In genomic region chr3:15506571-15506970, GRCh38 we compare ENCODE assay signal across 29 cellular contexts. TPM values are rescaled to one million over a fixed set of nuclear protein-coding genes. Genes with fewer than 3 reads are reported as not detected.
DNase-seq lines count a peak whose midpoint lies in the region.
"Had no signal": no experiment of that assay in that cellular context is flagged by ENCODE, and none has a peak within 500 bp of the region (broad histone marks: within the 10 kb centered on the region; RNA-seq: fewer than 3 reads in every experiment).

No MANE protein-coding gene starts in this region.

- H3K27ac Mint-ChIP-seq in immature natural killer cell = peak overlapping the region in 4 of 6 donors; percentile 3 to 29 (median 22)
- no peak overlapping the region for H3K27ac Mint-ChIP-seq in activated CD4-positive, alpha-beta memory T cell treated with anti-CD3 and anti-CD28 coated beads for 36 hours
- H3K27ac Mint-ChIP-seq: B cell; CD14-positive monocyte; CD4-positive, alpha-beta T cell; CD4-positive, CD25-positive, alpha-beta regulatory T cell; CD8-positive, alpha-beta T cell had no signal

- H3K27me3 Mint-ChIP-seq in immature natural killer cell (ENCODE audit: low read depth in 3 of 3) = peaks cover 0 to 2% (median 0%) of the 10 kb centered on the region in 3 donors
- no peaks in the 10 kb centered on the region for H3K27me3 Mint-ChIP-seq in activated CD4-positive, alpha-beta memory T cell treated with anti-CD3 and anti-CD28 coated beads for 36 hours
- H3K27me3 Mint-ChIP-seq: B cell; CD4-positive, alpha-beta memory T cell; CD4-positive, alpha-beta T cell; CD4-positive, CD25-positive, alpha-beta regulatory T cell had no signal

- H3K36me3 Mint-ChIP-seq in immature natural killer cell = peaks cover 0 to 5% (median 0%) of the 10 kb centered on the region in 3 donors
- H3K36me3 Mint-ChIP-seq in activated CD4-positive, alpha-beta memory T cell treated with anti-CD3 and anti-CD28 coated beads for 36 hours = no peaks in the 10 kb centered on the region
- H3K36me3 Mint-ChIP-seq: CD14-positive monocyte; CD4-positive, CD25-positive, alpha-beta regulatory T cell; CD8-positive, alpha-beta memory T cell; CD8-positive, alpha-beta T cell had no signal

- peaks cover 45 to 58% of the 10 kb centered on the region in 2 donors for H3K4me1 Mint-ChIP-seq in immature natural killer cell
- H3K4me1 Mint-ChIP-seq in activated CD4-positive, alpha-beta memory T cell treated with anti-CD3 and anti-CD28 coated beads for 36 hours (ENCODE audit: low read depth) = peaks cover 6% of the 10 kb centered on the region
- H3K4me1 Mint-ChIP-seq: B cell had no signal

- H3K9me3 Mint-ChIP-seq in immature natural killer cell = no peaks in the 10 kb centered on the region
- no peaks in the 10 kb centered on the region for H3K9me3 Mint-ChIP-seq in activated CD4-positive, alpha-beta memory T cell treated with anti-CD3 and anti-CD28 coated beads for 36 hours
- H3K9me3 Mint-ChIP-seq: CD4-positive, alpha-beta memory T cell; CD4-positive, alpha-beta T cell; CD4-positive, CD25-positive, alpha-beta regulatory T cell; CD8-positive, alpha-beta memory T cell; CD8-positive, alpha-beta T cell had no signal

- peak; percentile 39 for DNase-seq in activated effector memory CD4-positive, alpha-beta T cell treated with anti-CD3 and anti-CD28 coated beads, Interleukin-2, amount 50 U/mL, for 16 hours
- no peak for DNase-seq in activated effector memory CD4-positive, alpha-beta T cell treated with Interleukin-2 at 50 U/mL for 16 hours
- DNase-seq in immature natural killer cell = no peak
- peak; percentile 55 for DNase-seq in mesenteric fat pad (ENCODE audit: low spot score)
- no peak for DNase-seq in activated CD4-positive, alpha-beta memory T cell treated with anti-CD3 and anti-CD28 coated beads for 36 hours
- no peak for DNase-seq in amniotic stem cell (lab: John Stamatoyannopoulos, UW)
- DNase-seq: 8988T; ACHN; AML-193; BE2C; C1 segment of cervical spinal cord; Caco-2; Calu3; CD4-positive, alpha-beta memory T cell; CD4-positive, alpha-beta T cell; CD4-positive, CD25-positive, alpha-beta regulatory T cell; CD8-positive, alpha-beta memory T cell; CD8-positive, alpha-beta T cell; COR-L47; DMS 273 treated with DMSO at 0.1 percent for 48 hours; DMS153; DMS53; DMS79; DMS79 treated with DMSO at 0.1 percent for 48 hours; DND-41; EL had no signal

- intact Hi-C loops in activated CD4-positive, alpha-beta memory T cell treated with anti-CD3 and anti-CD28 coated beads for 36 hours (cut with micrococcal nuclease) = no loop called here

- no peak overlapping the region for H3K4me3 Mint-ChIP-seq in immature natural killer cell
- no peak overlapping the region for H3K4me3 Mint-ChIP-seq in activated CD4-positive, alpha-beta memory T cell treated with anti-CD3 and anti-CD28 coated beads for 36 hours
- H3K4me3 Mint-ChIP-seq: B cell; CD14-positive monocyte; CD4-positive, alpha-beta memory T cell; CD4-positive, alpha-beta T cell; CD4-positive, CD25-positive, alpha-beta regulatory T cell; CD8-positive, alpha-beta memory T cell; CD8-positive, alpha-beta T cell had no signal

- POLR2A ChIA-PET in activated CD4-positive, alpha-beta memory T cell treated with anti-CD3 and anti-CD28 coated beads for 36 hours (lab: Charles Lee) = no interaction called here

- CTCF ChIA-PET in activated CD4-positive, alpha-beta memory T cell treated with anti-CD3 and anti-CD28 coated beads for 36 hours (lab: Charles Lee) = no interaction called here

RNA-seq across cellular contexts. Expression of gene COLQ, which starts 14.9 kb away (rescaled TPM):
- polyA plus RNA-seq in immature natural killer cell = 10 to 100 TPM; 13.3 to 27.8 (median 18.8) TPM
- 0.74 TPM for total RNA-seq in mesenteric fat pad
- total RNA-seq in activated CD4-positive, alpha-beta memory T cell treated with anti-CD3 and anti-CD28 coated beads for 36 hours = 1 to 10 TPM; 1.4 to 1.5 TPM
- total RNA-seq: A172, Caco-2 had no signal

Comparison
In these comparisons a context has a peak if more than half of its experiments do, and no peak if none do; other contexts are left out.
1. DNase-seq: peak in activated effector memory CD4-positive, alpha-beta T cell treated with anti-CD3 and anti-CD28 coated beads, Interleukin-2, amount 50 U/mL, for 16 hours (single experiment) and mesenteric fat pad (single experiment); none in activated effector memory CD4-positive, alpha-beta T cell treated with Interleukin-2 at 50 U/mL for 16 hours (single experiment), immature natural killer cell (0 of 3), activated CD4-positive, alpha-beta memory T cell treated with anti-CD3 and anti-CD28 coated beads for 36 hours (single experiment) and amniotic stem cell (single experiment).